ENCODE assay signal across 25 cellular contexts in genomic region chr19:4773047-4773640, GRCh38. TPM values are rescaled to one million over a fixed set of nuclear protein-coding genes. Genes with fewer than 3 reads are reported as not detected.
DNase-seq lines count a peak whose midpoint lies in the region; TF ChIP-seq lines count a peak whose summit lies in the region.
"Had no signal": no experiment of that assay in that cellular context is flagged by ENCODE, and none has a peak within 500 bp of the region (broad histone marks: within the 10 kb centered on the region; RNA-seq: fewer than 3 reads in every experiment).

No MANE protein-coding gene starts in this region.

- intact Hi-C loops in CD4-positive, alpha-beta memory T cell (cut with micrococcal nuclease): no loop called here

- H3K27me3 ChIP-seq in DOHH2 (ENCODE audit: control insufficient read depth, low read length): no peaks in the 10 kb centered on the region
- H3K27me3 ChIP-seq in Karpas-422 (ENCODE audit: low read length): no peaks in the 10 kb centered on the region
- no peaks in the 10 kb centered on the region for H3K27me3 ChIP-seq in CD4-positive, alpha-beta memory T cell (ENCODE audit: insufficient read depth, low read length)

- H3K27ac Mint-ChIP-seq in brain: peak overlapping the region in 4 of 5 experiments; percentile 13 to 94 (median 82)
- H3K27ac Mint-ChIP-seq in CD4-positive, alpha-beta memory T cell: no peak overlapping the region
- H3K27ac Mint-ChIP-seq: CD8-positive, alpha-beta T cell; GM23338; H9; T-cell had no signal

- CTCF ChIA-PET in CD4-positive, alpha-beta memory T cell (lab: Charles Lee; ENCODE audit: partially characterized antibody): no interaction called here

- peaks cover 18% of the 10 kb centered on the region for H3K27me3 Mint-ChIP-seq in brain
- H3K27me3 Mint-ChIP-seq in CD4-positive, alpha-beta memory T cell: peaks cover 14 to 25% of the 10 kb centered on the region in 2 donors

- H3K27ac ChIP-seq in DOHH2 (ENCODE audit: low read depth, low read length): 0 out of 2 replicates have a peak overlapping the region, but pooled peaks have one; percentile 1
- H3K27ac ChIP-seq in Karpas-422 (ENCODE audit: low read length): no peak overlapping the region
- H3K27ac ChIP-seq in CD4-positive, alpha-beta memory T cell (ENCODE audit: low read depth, low read length): no peak overlapping the region
- H3K27ac ChIP-seq: PC-9 had no signal

- H3K36me3 ChIP-seq in DOHH2 (ENCODE audit: control insufficient read depth, low read length) (peaks cover 17% of the 10 kb centered on the region), Karpas-422 (ENCODE audit: insufficient read depth, low read length) (no peaks in the 10 kb centered on the region)
- no peaks in the 10 kb centered on the region for H3K36me3 ChIP-seq in CD4-positive, alpha-beta memory T cell (ENCODE audit: insufficient read depth, low read length)

- no peak overlapping the region for H3K9ac ChIP-seq in Karpas-422 (ENCODE audit: low read length)

- H3K4me1 Mint-ChIP-seq in brain: peaks cover 57% of the 10 kb centered on the region
- H3K4me1 Mint-ChIP-seq in CD4-positive, alpha-beta memory T cell: peaks cover 2 to 6% (median 4%) of the 10 kb centered on the region in 4 donors
- H3K4me1 Mint-ChIP-seq: GM23338 had no signal

- H4K20me1 ChIP-seq in DOHH2 (ENCODE audit: control insufficient read depth, insufficient read depth, low read depth, low read length) (peaks cover 6% of the 10 kb centered on the region; the same call in 1 of the 2 replicates), Karpas-422 (ENCODE audit: insufficient read depth, low read depth, low read length) (peaks cover 9% of the 10 kb centered on the region; the same call in 1 of the 2 replicates)

- peaks cover 0 to 9% (median 3%) of the 10 kb centered on the region in 5 experiments for H3K9me3 Mint-ChIP-seq in brain
- H3K9me3 Mint-ChIP-seq in CD4-positive, alpha-beta memory T cell: peaks cover 0 to 5% (median under 1%) of the 10 kb centered on the region in 8 donors
- H3K9me3 Mint-ChIP-seq: H9 had no signal

- H3K79me2 ChIP-seq in DOHH2 (ENCODE audit: control insufficient read depth, low read length) (peaks cover 62% of the 10 kb centered on the region), Karpas-422 (ENCODE audit: low read length) (no peaks in the 10 kb centered on the region)

- H3K4me3 Mint-ChIP-seq in brain: peak overlapping the region in 3 of 5 experiments; percentile 15 to 77 (median 21)
- H3K4me3 Mint-ChIP-seq in CD4-positive, alpha-beta memory T cell: no peak overlapping the region
- H3K4me3 Mint-ChIP-seq: CD8-positive, alpha-beta T cell; GM23338; T-cell had no signal

- H3K4me1 ChIP-seq in DOHH2 (ENCODE audit: control insufficient read depth, low read length): peaks cover 57% of the 10 kb centered on the region
- H3K4me1 ChIP-seq in Karpas-422 (ENCODE audit: low read length): peaks cover 19% of the 10 kb centered on the region
- no peaks in the 10 kb centered on the region for H3K4me1 ChIP-seq in CD4-positive, alpha-beta memory T cell (ENCODE audit: insufficient read depth, low read length)
- H3K4me1 ChIP-seq: Caco-2 had no signal

- H3F3A ChIP-seq in DOHH2 (ENCODE audit: control insufficient read depth, insufficient read depth): no peaks in the 10 kb centered on the region; the same call in 1 of the 2 replicates

- no peaks in the 10 kb centered on the region for H3K9me3 ChIP-seq in DOHH2 (ENCODE audit: control insufficient read depth, insufficient read depth, low read length)
- no peaks in the 10 kb centered on the region for H3K9me3 ChIP-seq in Karpas-422 (ENCODE audit: low read length)
- H3K9me3 ChIP-seq in CD4-positive, alpha-beta memory T cell (ENCODE audit: control insufficient read depth in 1 of 2, low read length in 2 of 2): no peaks in the 10 kb centered on the region
- H3K9me3 ChIP-seq: Caco-2 had no signal

- H3K4me3 ChIP-seq in DOHH2 (ENCODE audit: low read length) (peak overlapping the region; percentile 52), Karpas-422 (ENCODE audit: low read length) (no peak overlapping the region)
- no peak overlapping the region for H3K4me3 ChIP-seq in CD4-positive, alpha-beta memory T cell (ENCODE audit: low read length in 2 of 2)
- H3K4me3 ChIP-seq: GM23338, PC-9 had no signal

- POLR2A ChIA-PET in CD4-positive, alpha-beta memory T cell (lab: Charles Lee; ENCODE audit: partially characterized antibody): no interaction called here

- peak; percentile 35 for DNase-seq in A172 (ENCODE audit: low spot score)
- no peak for DNase-seq in Karpas-422
- DNase-seq in CD4-positive, alpha-beta memory T cell: no peak
- DNase-seq in activated CD4-positive, alpha-beta T cell treated with anti-CD3 and anti-CD28 coated beads, Interleukin-2, amount 50 U/mL, for 48 hours: no peak
- no peak for DNase-seq in hypothalamus (lab: John Stamatoyannopoulos, UW)
- no peak for DNase-seq in NCI-H510A treated with DMSO at 0.1 percent for 48 hours (lab: John Stamatoyannopoulos, UW)
- DNase-seq: 8988T; C1 segment of cervical spinal cord; Caco-2; CD8-positive, alpha-beta T cell; DMS 273 treated with DMSO at 0.1 percent for 48 hours; DMS79 treated with DMSO at 0.1 percent for 48 hours; H9; NCI-H1105 treated with DMSO at 0.1 percent for 48 hours; NCI-H146; NCI-H1930; NCI-H2107; NCI-H524 treated with DMSO at 0.1 percent for 48 hours; PC-9; RPMI8226; SHP77; T-cell had no signal

- peak overlapping the region; percentile 65 for H3K4me2 ChIP-seq in DOHH2 (ENCODE audit: low read length)
- peak overlapping the region; percentile 30 for H3K4me2 ChIP-seq in Karpas-422 (ENCODE audit: low read depth, low read length, poor library complexity, severe bottlenecking)
- H3K4me2 ChIP-seq: GM23338, PC-9 had no signal

- H3K36me3 Mint-ChIP-seq in brain: peaks cover 21% of the 10 kb centered on the region
- H3K36me3 Mint-ChIP-seq in CD4-positive, alpha-beta memory T cell: peaks cover 0 to 3% of the 10 kb centered on the region in 2 donors
- H3K36me3 Mint-ChIP-seq: CD8-positive, alpha-beta T cell had no signal

- H2AFZ ChIP-seq in Karpas-422 (ENCODE audit: low read length): no peak overlapping the region
- H2AFZ ChIP-seq: GM23338, PC-9 had no signal

- TF ChIP-seq CTCF in DOHH2 (IDR thresholded peaks at IDR 0.05; ENCODE audit: low read depth, low read length, poor library complexity, severe bottlenecking): no peak
- no peak for TF ChIP-seq CTCF in brain (conservative IDR thresholded peaks at IDR 0.05)

- no peaks in the 10 kb centered on the region for H3K9me2 ChIP-seq in DOHH2 (replicated peaks; ENCODE audit: control insufficient read depth, low read length)
- H3K9me2 ChIP-seq in Karpas-422 (replicated peaks; ENCODE audit: insufficient read depth, low read length): no peaks in the 10 kb centered on the region

RNA-seq across cellular contexts. Expression of gene FEM1A, which starts 18.4 kb away (rescaled TPM):
- total RNA-seq in A172 (2014; rRNA removed; shearing (Covaris generic)): 10.7 and 11.6 TPM in 2 replicates
- 7.8 and 12.5 TPM in 2 replicates for total RNA-seq in Karpas-422 (2014; rRNA removed; shearing (Covaris generic); ENCODE audit: low replicate concordance)
- 12.8 TPM for polyA plus RNA-seq in brain (ENCODE audit: insufficient read depth, low read depth, low replicate concordance)
- total RNA-seq in CD4-positive, alpha-beta memory T cell: 10 to 100 TPM; 16.7 TPM
- 1 to 10 TPM; 1.3 to 3.1 TPM for polyA plus RNA-seq in CD4-positive, alpha-beta memory T cell

RNA-seq across cellular contexts. Expression of gene DPP9, which starts 49.5 kb away (rescaled TPM):
- total RNA-seq in A172 (2014; rRNA removed; shearing (Covaris generic)): 81.8 and 93.3 TPM in 2 replicates
- 26.8 and 34.8 TPM in 2 replicates for total RNA-seq in Karpas-422 (2014; rRNA removed; shearing (Covaris generic); ENCODE audit: low replicate concordance)
- polyA plus RNA-seq in brain (ENCODE audit: insufficient read depth, low read depth, low replicate concordance): 28.8 TPM
- 10 to 100 TPM; 86.9 to 93.9 TPM for total RNA-seq in CD4-positive, alpha-beta memory T cell
- polyA plus RNA-seq in CD4-positive, alpha-beta memory T cell: 10 to 100 TPM; 10.7 to 31.6 TPM

RNA-seq across cellular contexts. Expression of gene TICAM1, which starts 58.4 kb away (rescaled TPM):
- 1.4 and 2.9 TPM in 2 replicates for total RNA-seq in A172 (2014; rRNA removed; shearing (Covaris generic))
- 2.1 and 2.7 TPM in 2 replicates for total RNA-seq in Karpas-422 (2014; rRNA removed; shearing (Covaris generic); ENCODE audit: low replicate concordance)
- 4.9 TPM for polyA plus RNA-seq in brain (ENCODE audit: insufficient read depth, low read depth, low replicate concordance)
- 10 to 100 TPM; 16.0 to 17.9 TPM for total RNA-seq in CD4-positive, alpha-beta memory T cell
- 10 to 100 TPM in 1 of 2 donors, 1 to 10 TPM in 1; 2.2 to 18.1 TPM for polyA plus RNA-seq in CD4-positive, alpha-beta memory T cell

Comparison
In these comparisons a context has a peak if more than half of its experiments do, and no peak if none do; other contexts are left out.
1. H3K27ac Mint-ChIP-seq: peak in brain (4 of 5); none in CD4-positive, alpha-beta memory T cell (0 of 7).
2. H3K4me3 Mint-ChIP-seq: peak in brain (3 of 5); none in CD4-positive, alpha-beta memory T cell (0 of 8).